In genomic region chr3:53152316-53152715, GRCh38 we compare ENCODE assay signal across 20 cellular contexts. TPM values are rescaled to one million over a fixed set of nuclear protein-coding genes. Genes with fewer than 3 reads are reported as not detected.
DNase-seq lines count a peak whose midpoint lies in the region; ATAC-seq, FAIRE-seq and TF ChIP-seq lines count a peak whose summit lies in the region.
"Had no signal": no experiment of that assay in that cellular context is flagged by ENCODE, and none has a peak within 500 bp of the region (broad histone marks: within the 10 kb centered on the region; RNA-seq: fewer than 3 reads in every experiment).

No MANE protein-coding gene starts in this region.

- H3K4me3 Mint-ChIP-seq in astrocyte (ENCODE audit: unreplicated experiment): peak overlapping the region; percentile 34
- H3K4me3 Mint-ChIP-seq in activated CD4-positive, alpha-beta memory T cell treated with anti-CD3 and anti-CD28 coated beads, Interleukin-2, amount 10 ng/mL, durations not matched to agents 7 days and 5 days: no peak overlapping the region
- H3K4me3 Mint-ChIP-seq: B cell had no signal

- ATAC-seq in lower lobe of right lung (no peak), HG03139 (IDR thresholded peaks at IDR 0.05; ENCODE audit: unreplicated experiment) (no peak)
- ATAC-seq: PC-3 had no signal

- no peak overlapping the region for H3K4me2 ChIP-seq in astrocyte (ENCODE audit: low read length)

- no peak overlapping the region for H3K27ac Mint-ChIP-seq in astrocyte (ENCODE audit: unreplicated experiment)
- H3K27ac Mint-ChIP-seq in activated CD4-positive, alpha-beta memory T cell treated with anti-CD3 and anti-CD28 coated beads, Interleukin-2, amount 10 ng/mL, durations not matched to agents 7 days and 5 days: no peak overlapping the region
- H3K27ac Mint-ChIP-seq: B cell had no signal

- peaks cover 14% of the 10 kb centered on the region for H3K4me1 Mint-ChIP-seq in astrocyte (ENCODE audit: low read depth, unreplicated experiment)
- no peaks in the 10 kb centered on the region for H3K4me1 Mint-ChIP-seq in activated CD4-positive, alpha-beta memory T cell treated with anti-CD3 and anti-CD28 coated beads, Interleukin-2, amount 10 ng/mL, durations not matched to agents 7 days and 5 days

- no peaks in the 10 kb centered on the region for H3K36me3 Mint-ChIP-seq in astrocyte (ENCODE audit: low read depth, unreplicated experiment)
- no peaks in the 10 kb centered on the region for H3K36me3 Mint-ChIP-seq in activated CD4-positive, alpha-beta memory T cell treated with anti-CD3 and anti-CD28 coated beads, Interleukin-2, amount 10 ng/mL, durations not matched to agents 7 days and 5 days (ENCODE audit: low read depth)

- POLR2A ChIA-PET in activated CD4-positive, alpha-beta memory T cell treated with anti-CD3 and anti-CD28 coated beads, Interleukin-2, amount 10 ng/mL, durations not matched to agents 7 days and 5 days (lab: Charles Lee): no interaction called here

- H3K9me3 ChIP-seq in astrocyte (ENCODE audit: insufficient read depth, low read depth, low read length): no peaks in the 10 kb centered on the region
- no peaks in the 10 kb centered on the region for H3K9me3 ChIP-seq in lower lobe of right lung
- no peaks in the 10 kb centered on the region for H3K9me3 ChIP-seq in small intestine (ENCODE audit: control insufficient read depth, low read depth)

- no peak overlapping the region for H3K4me3 ChIP-seq in astrocyte (ENCODE audit: insufficient read depth, low read depth, low read length)
- H3K4me3 ChIP-seq in lower lobe of right lung: no peak overlapping the region
- no peak overlapping the region for H3K4me3 ChIP-seq in small intestine (ENCODE audit: low read depth in 1 of 2, low read length in 2 of 2)

- peaks cover 62% of the 10 kb centered on the region for H3K27me3 Mint-ChIP-seq in astrocyte (ENCODE audit: low read depth, unreplicated experiment)
- peaks cover 32% of the 10 kb centered on the region for H3K27me3 Mint-ChIP-seq in activated CD4-positive, alpha-beta memory T cell treated with anti-CD3 and anti-CD28 coated beads, Interleukin-2, amount 10 ng/mL, durations not matched to agents 7 days and 5 days

- no peaks in the 10 kb centered on the region for H3K79me2 ChIP-seq in astrocyte (ENCODE audit: insufficient read depth, low read length)

- TF ChIP-seq CTCF in astrocyte (IDR thresholded peaks at IDR 0.05; ENCODE audit: insufficient read depth, low read depth, low read length): no peak
- no peak for TF ChIP-seq CTCF in lower lobe of right lung (IDR thresholded peaks at IDR 0.05)

- H3K27me3 ChIP-seq in astrocyte (ENCODE audit: insufficient read depth, low read length): peaks cover 6% of the 10 kb centered on the region
- peaks cover 11% of the 10 kb centered on the region for H3K27me3 ChIP-seq in lower lobe of right lung (ENCODE audit: low read depth)
- no peaks in the 10 kb centered on the region for H3K27me3 ChIP-seq in small intestine (ENCODE audit: control insufficient read depth in 2 of 2, insufficient read depth in 2 of 2, low read length in 2 of 2)

- H3K36me3 ChIP-seq in astrocyte (ENCODE audit: insufficient read depth, low read length) (no peaks in the 10 kb centered on the region), lower lobe of right lung (no peaks in the 10 kb centered on the region), small intestine (ENCODE audit: control insufficient read depth in 2 of 2, insufficient read depth in 2 of 2, low read length in 2 of 2) (no peaks in the 10 kb centered on the region)

- DNase-seq in SKM-1 treated with dmso at 0.1 percent for 144 hours (lab: John Stamatoyannopoulos, UW; ENCODE audit: unreplicated experiment) (peak; percentile 34), SKM-1 (lab: John Stamatoyannopoulos, UW; ENCODE audit: unreplicated experiment) (no peak), astrocyte (ENCODE audit: low read depth) (no peak), lower lobe of right lung (peak; percentile 41), small intestine (peak; percentile 81), NCI-H226 (no peak)
- DNase-seq in activated CD4-positive, alpha-beta memory T cell treated with anti-CD3 and anti-CD28 coated beads, Interleukin-2, amount 10 ng/mL, durations not matched to agents 7 days and 5 days: no peak
- DNase-seq: EL, GF-D8, KBM-7, NCI-H1694, NCI-H2081, NCI-H2171, NCI-H526, PC-3, Right ventricle myocardium superior had no signal

- H4K20me1 ChIP-seq in astrocyte (ENCODE audit: insufficient read depth, low read length): no peaks in the 10 kb centered on the region

- H3K9ac ChIP-seq in astrocyte (ENCODE audit: low read length): no peak overlapping the region

- H2AFZ ChIP-seq in astrocyte (ENCODE audit: low read depth, low read length): no peak overlapping the region

- 19 to 63% (median 22%) methylated on average over 9 of the region's 9 CpGs for WGBS in small intestine, 3 donors

- FAIRE-seq in astrocyte (lab: Jason Lieb, UNC) (no peak), small intestine (lab: Jason Lieb, UNC) (no peak)
- FAIRE-seq: A204.1, H54 had no signal

- H3K9me3 Mint-ChIP-seq in astrocyte (ENCODE audit: unreplicated experiment): peaks cover under 1% of the 10 kb centered on the region
- no peaks in the 10 kb centered on the region for H3K9me3 Mint-ChIP-seq in activated CD4-positive, alpha-beta memory T cell treated with anti-CD3 and anti-CD28 coated beads, Interleukin-2, amount 10 ng/mL, durations not matched to agents 7 days and 5 days

- H3K4me1 ChIP-seq in astrocyte (ENCODE audit: insufficient read depth, low read length) (peaks cover 7% of the 10 kb centered on the region), lower lobe of right lung (peaks cover 73% of the 10 kb centered on the region), small intestine (ENCODE audit: control insufficient read depth in 2 of 2, insufficient read depth in 1 of 2, low read depth in 1 of 2, low read length in 1 of 2) (peaks cover 4 to 43% of the 10 kb centered on the region in 2 donors)

- CTCF ChIA-PET in activated CD4-positive, alpha-beta memory T cell treated with anti-CD3 and anti-CD28 coated beads, Interleukin-2, amount 10 ng/mL, durations not matched to agents 7 days and 5 days (lab: Charles Lee): interaction anchor here (1.3 kb wide), 1 partner anchor 20 kb away, joined by 3 read pairs; no protein-coding TSS in a partner anchor

- H3K27ac ChIP-seq in astrocyte (ENCODE audit: low read depth, low read length) (no peak overlapping the region), lower lobe of right lung (no peak overlapping the region), small intestine (ENCODE audit: low read depth in 1 of 2, low read length in 1 of 2) (peak overlapping the region; percentile 34 to 41)

- intact Hi-C loops in lower lobe of right lung (cut with DNase I): no loop called here

RNA-seq across cellular contexts. Expression of gene PRKCD, which starts 8.7 kb away (rescaled TPM):
- 25.4 and 28.8 TPM in 2 replicates for total RNA-seq in astrocyte
- 103 TPM for total RNA-seq in lower lobe of right lung
- 100 to 1,000 TPM in 1 of 3 donors, 10 to 100 TPM in 2; 28.9 to 150 (median 99.7) TPM for polyA plus RNA-seq in small intestine
- 10 to 100 TPM; 23.4 to 24.8 TPM for total RNA-seq in activated CD4-positive, alpha-beta memory T cell treated with anti-CD3 and anti-CD28 coated beads, Interleukin-2, amount 10 ng/mL, durations not matched to agents 7 days and 5 days

RNA-seq across cellular contexts. Expression of gene RFT1, which starts 22.1 kb away (rescaled TPM):
- total RNA-seq in astrocyte (19.2 and 23.0 TPM in 2 replicates), lower lobe of right lung (18.3 TPM)
- polyA plus RNA-seq in small intestine: 10 to 100 TPM in 1 of 3 donors, 1 to 10 TPM in 2; 1.3 to 17.2 (median 1.9) TPM
- total RNA-seq in activated CD4-positive, alpha-beta memory T cell treated with anti-CD3 and anti-CD28 coated beads, Interleukin-2, amount 10 ng/mL, durations not matched to agents 7 days and 5 days: 10 to 100 TPM; 26.4 to 27.6 TPM

Comparison
In these comparisons a context has a peak if more than half of its experiments do, and no peak if none do; other contexts are left out.
1. DNase-seq: peak in SKM-1 treated with dmso at 0.1 percent for 144 hours (single experiment), lower lobe of right lung (single experiment) and small intestine (single experiment); none in SKM-1 (single experiment), astrocyte (single experiment), NCI-H226 (single experiment) and activated CD4-positive, alpha-beta memory T cell treated with anti-CD3 and anti-CD28 coated beads, Interleukin-2, amount 10 ng/mL, durations not matched to agents 7 days and 5 days (single experiment).
2. H3K27ac ChIP-seq: peak in small intestine (2 of 2); none in astrocyte (single experiment) and lower lobe of right lung (single experiment).